ENCODE assay signal across 14 cellular contexts in genomic region chr2:173970421-173971042, GRCh38. TPM values are rescaled to one million over a fixed set of nuclear protein-coding genes. Genes with fewer than 3 reads are reported as not detected.
DNase-seq lines count a peak whose midpoint lies in the region; ATAC-seq and TF ChIP-seq lines count a peak whose summit lies in the region.
"Had no signal": no experiment of that assay in that cellular context is flagged by ENCODE, and none has a peak within 500 bp of the region (broad histone marks: within the 10 kb centered on the region; RNA-seq: fewer than 3 reads in every experiment).

No MANE protein-coding gene starts in this region.

- DNase-seq in AG04450 (ENCODE audit: low read depth, low spot score) (no peak), H9 (no peak), WTC11 (ENCODE audit: low spot score) (no peak), mesothelial cell of epicardium (ENCODE audit: low spot score in 2 of 2, unreplicated experiment in 2 of 2) (no peak), glomerular visceral epithelial cell (ENCODE audit: extremely low spot score) (no peak), GOT3 (lab: John Stamatoyannopoulos, UW) (no peak)
- DNase-seq in stimulated activated CD4-positive, alpha-beta T cell treated with anti-CD3 and anti-CD28 coated beads, Interleukin-12 subunit alpha, Interleukin-12 subunit beta, amount 100 ng/mL, for 4 hours = no peak
- DNase-seq: C1 segment of cervical spinal cord, DMS 273 treated with DMSO at 0.1 percent for 48 hours, NCI-H1092 treated with DMSO at 0.1 percent for 48 hours, NCI-H510A treated with DMSO at 0.1 percent for 48 hours had no signal

- peak overlapping the region in 2 of 3 experiments; percentile 59 to 89; a peak in 5 of 7 replicates for H3K27ac Mint-ChIP-seq in H9
- peak overlapping the region; percentile 29; the same call in 1 of the 2 replicates for H3K27ac Mint-ChIP-seq in WTC11
- H3K27ac Mint-ChIP-seq in mesothelial cell of epicardium = peak overlapping the region; percentile 43

- POLR2A ChIA-PET in AG04450 (lab: Yijun Ruan, JAX) (interaction anchor here (0.7 to 0.9 kb wide), 2 partner anchors 20 to 57 kb away, joined by 3 read pairs; no protein-coding TSS in a partner anchor), WTC11 (lab: Charles Lee) (interaction anchor here (0.8 kb wide), 1 partner anchor 18 kb away, joined by 3 read pairs; no protein-coding TSS in a partner anchor)

- H3K9me3 ChIP-seq in AG04450 (ENCODE audit: control insufficient read depth, insufficient read depth, low read length) = no peaks in the 10 kb centered on the region; the same call in 1 of the 2 replicates
- no peaks in the 10 kb centered on the region for H3K9me3 ChIP-seq in H9 (ENCODE audit: control insufficient read depth, low read depth, low read length)
- H3K9me3 ChIP-seq: A549 had no signal

- H3K27me3 ChIP-seq in AG04450 (ENCODE audit: control insufficient read depth, insufficient read depth, low read length) (no peaks in the 10 kb centered on the region), H9 (ENCODE audit: insufficient read depth, low read length) (no peaks in the 10 kb centered on the region)

- peaks cover 0 to 2% of the 10 kb centered on the region in 2 experiments; a peak in 1 of 5 replicates for H3K9me3 Mint-ChIP-seq in H9
- H3K9me3 Mint-ChIP-seq in WTC11 = no peaks in the 10 kb centered on the region
- no peaks in the 10 kb centered on the region for H3K9me3 Mint-ChIP-seq in mesothelial cell of epicardium

- no peak overlapping the region for H3K4ac ChIP-seq in H9 (ENCODE audit: low read depth, low read length)

- H3K56ac ChIP-seq in H9 (ENCODE audit: insufficient read length, low read depth, low read length) = no peak overlapping the region

- no peak overlapping the region for H3K4me2 ChIP-seq in H9 (ENCODE audit: insufficient read depth, insufficient read length, low read length)
- H3K4me2 ChIP-seq: A549 had no signal

- no peak overlapping the region for H3K18ac ChIP-seq in H9 (ENCODE audit: insufficient read length, low read depth, low read length)

- no peak overlapping the region for H2AFZ ChIP-seq in H9 (ENCODE audit: low read length)

- no peak for ATAC-seq in WTC11
- ATAC-seq: A549, HCT116, Panc1 had no signal

- H3K4me3 Mint-ChIP-seq in H9 (no peak overlapping the region), WTC11 (no peak overlapping the region), mesothelial cell of epicardium (no peak overlapping the region)

- TF ChIP-seq CTCF in AG04450 (IDR thresholded peaks at IDR 0.05; ENCODE audit: low read depth, low read length) (no peak), H9 (conservative IDR thresholded peaks at IDR 0.05) (no peak), WTC11 (IDR thresholded peaks at IDR 0.05) (no peak), mesothelial cell of epicardium (IDR thresholded peaks at IDR 0.05; ENCODE audit: unreplicated experiment) (no peak)

- H2BK20ac ChIP-seq in H9 (ENCODE audit: low read depth, low read length, poor library complexity, severe bottlenecking) = no peak overlapping the region

- no peak overlapping the region for H3K4me3 ChIP-seq in AG04450 (ENCODE audit: low read depth, low read length)
- H3K4me3 ChIP-seq: A549 had no signal

- no peak overlapping the region for H4K91ac ChIP-seq in H9 (ENCODE audit: insufficient read length, low read depth, low read length)

- H2AK5ac ChIP-seq in H9 (ENCODE audit: insufficient read length, low read length) = no peak overlapping the region

- H4K5ac ChIP-seq in H9 (ENCODE audit: insufficient read length, low read depth, low read length) = no peak overlapping the region

- CTCF ChIA-PET in AG04450 (lab: Charles Lee) = interaction anchor here (1.1 kb wide), 1 partner anchor 522 kb away, joined by 3 read pairs; no protein-coding TSS in a partner anchor
- CTCF ChIA-PET in WTC11 (lab: Charles Lee) = interaction anchor here (1.4 kb wide), 1 partner anchor 568 kb away, joined by 3 read pairs; no protein-coding TSS in a partner anchor

- no peaks in the 10 kb centered on the region for H3K79me2 ChIP-seq in H9 (ENCODE audit: insufficient read depth, low read length)

- H4K20me1 ChIP-seq in H9 (ENCODE audit: control insufficient read depth, insufficient read depth, insufficient read length) = no peaks in the 10 kb centered on the region

- H3K4me1 Mint-ChIP-seq in H9 (peaks cover 37 to 46% of the 10 kb centered on the region in 2 experiments), WTC11 (peaks cover 46% of the 10 kb centered on the region), mesothelial cell of epicardium (peaks cover 36% of the 10 kb centered on the region)

- peaks cover 6% of the 10 kb centered on the region for H3K23me2 ChIP-seq in H9 (ENCODE audit: insufficient read length, low read depth, low read length, poor library complexity, severe bottlenecking)

- no peaks in the 10 kb centered on the region for H3K27me3 Mint-ChIP-seq in H9 (ENCODE audit: low read depth)
- no peaks in the 10 kb centered on the region for H3K27me3 Mint-ChIP-seq in WTC11 (ENCODE audit: low read depth)
- no peaks in the 10 kb centered on the region for H3K27me3 Mint-ChIP-seq in mesothelial cell of epicardium (ENCODE audit: low read depth)

- H3K27ac ChIP-seq in AG04450 (ENCODE audit: low read depth, low read length) = peak overlapping the region; percentile 48
- H3K27ac ChIP-seq in H9 (ENCODE audit: insufficient read length, low read depth, low read length) = no peak overlapping the region

- no peak overlapping the region for H4K8ac ChIP-seq in H9 (replicated peaks; ENCODE audit: insufficient read length, low read depth, low read length)

- H3K14ac ChIP-seq in H9 (ENCODE audit: insufficient read depth, low read length) = no peak overlapping the region

- peaks cover 6% of the 10 kb centered on the region; the same call in 1 of the 2 replicates for H3K4me1 ChIP-seq in H9 (ENCODE audit: insufficient read depth, low read length)

- no peak overlapping the region for H3K23ac ChIP-seq in H9 (ENCODE audit: insufficient read length, low read depth, low read length)

- no peak overlapping the region for H3K9ac ChIP-seq in H9 (ENCODE audit: extremely low read depth, insufficient read length, low read length)

- H2BK15ac ChIP-seq in H9 (ENCODE audit: low read depth, low read length) = no peak overlapping the region

- H3K36me3 Mint-ChIP-seq in H9 (ENCODE audit: insufficient read depth in 1 of 3, low read depth in 3 of 3) (peaks cover 0 to 4% (median 0%) of the 10 kb centered on the region in 3 experiments; a peak in 3 of 7 replicates), WTC11 (no peaks in the 10 kb centered on the region), mesothelial cell of epicardium (no peaks in the 10 kb centered on the region)

- H2BK12ac ChIP-seq in H9 (ENCODE audit: insufficient read length, low read depth, low read length) = no peak overlapping the region

- H3T11ph ChIP-seq in H9 (ENCODE audit: low read length) = no peak overlapping the region

- H2BK5ac ChIP-seq in H9 (ENCODE audit: insufficient read length, low read length) = no peak overlapping the region

- no peak overlapping the region for H2BK120ac ChIP-seq in H9 (ENCODE audit: low read depth, low read length, poor library complexity, severe bottlenecking)

- H3K79me1 ChIP-seq in H9 (ENCODE audit: insufficient read depth, low read depth, low read length, poor library complexity, severe bottlenecking) = no peaks in the 10 kb centered on the region

TF ChIP-seq in WTC11, 78 proteins besides CTCF, POLR2A, EP300 and RAD21 (continues in another document):
- TF ChIP-seq CDX4 (CRISPR knock-in tag; IDR thresholded peaks at IDR 0.05; ENCODE audit: borderline replicate concordance) (no peak), IRF2 (CRISPR knock-in tag; IDR thresholded peaks at IDR 0.05; ENCODE audit: borderline replicate concordance, low read depth) (no peak), SP1 (CRISPR knock-in tag; conservative IDR thresholded peaks at IDR 0.05) (no peak), KAT7 (CRISPR knock-in tag; IDR thresholded peaks at IDR 0.05; ENCODE audit: borderline replicate concordance) (no peak), NFYB (CRISPR knock-in tag; conservative IDR thresholded peaks at IDR 0.05; ENCODE audit: low read depth) (no peak), EMX1 (CRISPR knock-in tag; IDR thresholded peaks at IDR 0.05) (no peak), GRHL2 (CRISPR knock-in tag; IDR thresholded peaks at IDR 0.05; ENCODE audit: insufficient replicate concordance, severe bottlenecking) (no peak)
- TF ChIP-seq, protein P1, sequence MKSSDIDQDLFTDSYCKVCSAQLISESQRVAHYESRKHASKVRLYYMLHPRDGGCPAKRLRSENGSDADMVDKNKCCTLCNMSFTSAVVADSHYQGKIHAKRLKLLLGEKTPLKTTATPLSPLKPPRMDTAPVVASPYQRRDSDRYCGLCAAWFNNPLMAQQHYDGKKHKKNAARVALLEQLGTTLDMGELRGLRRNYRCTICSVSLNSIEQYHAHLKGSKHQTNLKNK (CRISPR knock-in tag; IDR thresholded peaks at IDR 0.05) = no peak
- TF ChIP-seq, protein P2, sequence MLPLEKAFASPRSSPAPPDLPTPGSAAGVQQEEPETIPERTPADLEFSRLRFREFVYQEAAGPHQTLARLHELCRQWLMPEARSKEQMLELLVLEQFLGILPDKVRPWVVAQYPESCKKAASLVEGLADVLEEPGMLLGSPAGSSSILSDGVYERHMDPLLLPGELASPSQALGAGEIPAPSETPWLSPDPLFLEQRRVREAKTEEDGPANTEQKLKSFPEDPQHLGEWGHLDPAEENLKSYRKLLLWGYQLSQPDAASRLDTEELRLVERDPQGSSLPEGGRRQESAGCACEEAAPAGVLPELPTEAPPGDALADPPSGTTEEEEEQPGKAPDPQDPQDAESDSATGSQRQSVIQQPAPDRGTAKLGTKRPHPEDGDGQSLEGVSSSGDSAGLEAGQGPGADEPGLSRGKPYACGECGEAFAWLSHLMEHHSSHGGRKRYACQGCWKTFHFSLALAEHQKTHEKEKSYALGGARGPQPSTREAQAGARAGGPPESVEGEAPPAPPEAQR (CRISPR knock-in tag; IDR thresholded peaks at IDR 0.05) = no peak

RNA-seq across cellular contexts. Expression of gene SP3, which starts 5.4 kb away (rescaled TPM):
- polyA plus RNA-seq in AG04450 (2011; rRNA removed) = 60.6 and 71.8 TPM in 2 replicates
- 57.8 and 95.0 TPM in 2 replicates for polyA minus RNA-seq in AG04450 (2011; rRNA and poly(A)+ RNA removed)
- 86.3 and 87.6 TPM in 2 replicates for total RNA-seq in H9 (2021)
- 72.8 to 88.5 TPM (median 77.1 TPM) in 3 replicates for total RNA-seq in WTC11 (2021)
- 106 to 113 TPM (median 110 TPM) in 3 replicates for total RNA-seq in mesothelial cell of epicardium
